ENCODE assay signal across 10 cellular contexts in genomic region chr18:35122586-35123224, GRCh38.
DNase-seq lines count a peak whose midpoint lies in the region; ATAC-seq lines count a peak whose summit lies in the region.
"Had no signal": no experiment of that assay in that cellular context is flagged by ENCODE, and none has a peak within 500 bp of the region (broad histone marks: within the 10 kb centered on the region; RNA-seq: fewer than 3 reads in every experiment).

No MANE protein-coding gene starts in this region.

- DNase-seq in CD8-positive, alpha-beta memory T cell: peak in 1 of 5 donors; percentile 27
- DNase-seq in LHCN-M2 (ENCODE audit: low read depth) (peak; percentile 61), fibroblast of peridontal ligament (ENCODE audit: extremely low read depth) (peak; percentile 15), NCI-H446 (lab: John Stamatoyannopoulos, UW) (no peak), NOMO-1 treated with DMSO at 0.1 percent for 48 hours (lab: John Stamatoyannopoulos, UW; ENCODE audit: unreplicated experiment) (no peak), dermis blood vessel endothelial cell (no peak)
- peak; percentile 41 for DNase-seq in stimulated activated naive CD8-positive, alpha-beta T cell treated with anti-CD3 and anti-CD28 coated beads, Interleukin-15, Interleukin-2, amounts not matched to agents 100 U/mL and 50 U/mL, for 24 hours

- H3K27ac Mint-ChIP-seq in CD8-positive, alpha-beta memory T cell: peak overlapping the region in 5 of 8 donors; percentile 2 to 88 (median 53)

- H3K36me3 ChIP-seq in CD8-positive, alpha-beta memory T cell (ENCODE audit: insufficient read depth, low read length): peaks cover 12% of the 10 kb centered on the region

- no peaks in the 10 kb centered on the region for H3K9me3 ChIP-seq in CD8-positive, alpha-beta memory T cell (ENCODE audit: low read length)

- no peak overlapping the region for H3K4me3 Mint-ChIP-seq in CD8-positive, alpha-beta memory T cell

- H3K9me3 Mint-ChIP-seq in CD8-positive, alpha-beta memory T cell: no peaks in the 10 kb centered on the region

- CTCF ChIA-PET in CD8-positive, alpha-beta memory T cell (lab: Charles Lee): interaction anchor here (0.8 to 1.5 kb wide), 3 partner anchors 37 to 96 kb away, joined by 3 read pairs; no protein-coding TSS in a partner anchor

- ATAC-seq in GM19438 (IDR thresholded peaks at IDR 0.05; ENCODE audit: low read depth, unreplicated experiment): peak; percentile 95
- peak; percentile 75 for ATAC-seq in stimulated activated naive CD8-positive, alpha-beta T cell treated with anti-CD3 and anti-CD28 coated beads, Interleukin-15, Interleukin-2, amounts not matched to agents 100 U/mL and 50 U/mL, for 24 hours
- ATAC-seq: HCT116 had no signal

- POLR2A ChIA-PET in CD8-positive, alpha-beta memory T cell (lab: Charles Lee): no interaction called here

- no peaks in the 10 kb centered on the region for H3K4me1 ChIP-seq in CD8-positive, alpha-beta memory T cell (ENCODE audit: insufficient read depth, low read length)

- no peaks in the 10 kb centered on the region for H3K27me3 ChIP-seq in CD8-positive, alpha-beta memory T cell (ENCODE audit: insufficient read depth, low read length, poor library complexity, severe bottlenecking)

- H3K36me3 Mint-ChIP-seq in CD8-positive, alpha-beta memory T cell: peaks cover 0 to 43% (median 12%) of the 10 kb centered on the region in 3 donors

- no peak overlapping the region for H3K4me3 ChIP-seq in CD8-positive, alpha-beta memory T cell (ENCODE audit: low read length)
- H3K4me3 ChIP-seq: skin epidermis had no signal

- H3K27me3 Mint-ChIP-seq in CD8-positive, alpha-beta memory T cell: no peaks in the 10 kb centered on the region

- no peak overlapping the region for H3K27ac ChIP-seq in CD8-positive, alpha-beta memory T cell (ENCODE audit: low read depth, low read length)
- H3K27ac ChIP-seq: skin epidermis had no signal

- H3K4me1 Mint-ChIP-seq in CD8-positive, alpha-beta memory T cell: peaks cover 44 to 63% (median 53%) of the 10 kb centered on the region in 3 donors

Comparison
In these comparisons a context has a peak if more than half of its experiments do, and no peak if none do; other contexts are left out.
1. DNase-seq: peak in LHCN-M2 (single experiment), fibroblast of peridontal ligament (single experiment) and stimulated activated naive CD8-positive, alpha-beta T cell treated with anti-CD3 and anti-CD28 coated beads, Interleukin-15, Interleukin-2, amounts not matched to agents 100 U/mL and 50 U/mL, for 24 hours (single experiment); none in NCI-H446 (0 of 2), NOMO-1 treated with DMSO at 0.1 percent for 48 hours (single experiment) and dermis blood vessel endothelial cell (single experiment).